14 cellular contexts compared by ENCODE assay signal in genomic region chr20:53517146-53517545, GRCh38.
DNase-seq lines count a peak whose midpoint lies in the region; ATAC-seq, FAIRE-seq and TF ChIP-seq lines count a peak whose summit lies in the region.
"Had no signal": no experiment of that assay in that cellular context is flagged by ENCODE, and none has a peak within 500 bp of the region (broad histone marks: within the 10 kb centered on the region; RNA-seq: fewer than 3 reads in every experiment).

No MANE protein-coding gene starts in this region.

- WGBS in HepG2 (ENCODE audit: low lambda C conversion rate), result 9% methylated on average over 12 of the region's 13 CpGs

- H3K36me3 ChIP-seq in MG63 (no peaks in the 10 kb centered on the region), HepG2 (replicated peaks in 1 of 2; ENCODE audit: control insufficient read depth in 1 of 2, insufficient read depth in 2 of 2, low read length in 2 of 2) (no peaks in the 10 kb centered on the region)
- H3K36me3 ChIP-seq: heart left ventricle, suprapubic skin had no signal

- H3K9ac ChIP-seq in HepG2 (ENCODE audit: insufficient read depth, low read depth, low read length), result no peak overlapping the region

- no peaks in the 10 kb centered on the region for H3K79me2 ChIP-seq in HepG2 (ENCODE audit: insufficient read depth, low read length)

- H2AFZ ChIP-seq in HepG2 (ENCODE audit: low read length), result no peak overlapping the region

- peak; percentile 24 for DNase-seq in Daoy (ENCODE audit: low read depth)
- DNase-seq in MG63, result peak; percentile 54
- peak; percentile 23 for DNase-seq in SK-MEL-5 (ENCODE audit: low read depth, low spot score)
- peak; percentile 38 for DNase-seq in HepG2 (ENCODE audit: low spot score)
- no peak for DNase-seq in DMS153 (lab: John Stamatoyannopoulos, UW)
- no peak for DNase-seq in islet precursor cell
- DNase-seq in glomerular visceral epithelial cell (ENCODE audit: extremely low spot score), result no peak
- DNase-seq: activated T-cell treated with anti-CD3 and anti-CD28 coated beads, Interleukin-2, amount 50 U/mL, for 24 hours; heart left ventricle; MM.1S; NCI-H187 had no signal

- H3K4me2 ChIP-seq in HepG2 (ENCODE audit: low read depth, low read length), result peak overlapping the region; percentile 58

- BruUV-seq in HepG2 (replicated peaks; lab: Mats Ljungman, UMichigan), result no TSS peak

- H3K27ac ChIP-seq in HepG2 (ENCODE audit: extremely low read length, insufficient read depth, low read length), result no peak overlapping the region
- H3K27ac ChIP-seq: heart left ventricle, suprapubic skin had no signal

- CTCF ChIA-PET in HepG2 (lab: Yijun Ruan, JAX; ENCODE audit: low intra/inter-chr PET ratio, low total read pairs), result no interaction called here

- H3K9me3 ChIP-seq in MG63 (no peaks in the 10 kb centered on the region), HepG2 (ENCODE audit: low read length) (no peaks in the 10 kb centered on the region)
- H3K9me3 ChIP-seq: heart left ventricle, suprapubic skin had no signal

- TF ChIP-seq CTCF in HepG2 (CRISPR knock-in tag; IDR thresholded peaks at IDR 0.05), result no peak

- POLR2A ChIA-PET in HepG2 (lab: Yijun Ruan, JAX), result interaction anchor here (0.5 to 1.0 kb wide), 2 partner anchors 13 to 48 kb away, joined by 3 to 5 read pairs; no protein-coding TSS in a partner anchor

- ATAC-seq in HepG2, result peak; percentile 56
- ATAC-seq in GM18520 (IDR thresholded peaks at IDR 0.05; ENCODE audit: unreplicated experiment), result no peak
- ATAC-seq: heart left ventricle; natural killer cell treated with Interleukin-12 subunit alpha and Interleukin-12 subunit beta and Interleukin-15 and Interleukin-18, amount 100 ng/mL, for 72 hours had no signal

- no peak for TF ChIP-seq EP300 in HepG2 (IDR thresholded peaks at IDR 0.05; ENCODE audit: low read depth in 2 of 2, low read length in 2 of 2)
- TF ChIP-seq EP300 in HepG2 (CRISPR knock-in tag; IDR thresholded peaks at IDR 0.05; ENCODE audit: borderline replicate concordance), result no peak

- TF ChIP-seq POLR2A in HepG2 (IDR thresholded peaks at IDR 0.05; ENCODE audit: insufficient read depth in 1 of 2, low read depth in 2 of 2, low read length in 2 of 2), result no peak

- H3K27me3 ChIP-seq in MG63, result no peaks in the 10 kb centered on the region
- peaks cover 0 to 22% of the 10 kb centered on the region in 2 experiments; a peak in 2 of 5 replicates for H3K27me3 ChIP-seq in HepG2 (ENCODE audit: control insufficient read depth in 1 of 2, insufficient read depth in 2 of 2, low read length in 2 of 2)
- H3K27me3 ChIP-seq: heart left ventricle, suprapubic skin had no signal

- no peak for TF ChIP-seq RAD21 in HepG2 (CRISPR knock-in tag; IDR thresholded peaks at IDR 0.05)

- intact Hi-C loops in HepG2 (cut with micrococcal nuclease; ENCODE audit: unreplicated experiment), result no loop called here

- in situ Hi-C loops in SK-MEL-5 (cut with HindIII; ENCODE audit: low pct_unique_long_range_greater_than_20kb, low sequenced_read_pairs) (no loop called here), HepG2 (cut with HindIII; ENCODE audit: extremely low pct_ligation_motif_present, low pct_unique_long_range_greater_than_20kb) (no loop called here)

- peaks cover 41% of the 10 kb centered on the region for H3K4me1 ChIP-seq in HepG2 (ENCODE audit: insufficient read depth, low read length)
- H3K4me1 ChIP-seq: heart left ventricle, suprapubic skin had no signal

- no peak for FAIRE-seq in HepG2 (lab: Jason Lieb, UNC)

- H3K4me3 ChIP-seq in MG63 (peak overlapping the region; percentile 24), HepG2 (replicated peaks in 1 of 3; ENCODE audit: insufficient read depth in 1 of 3, low read depth in 2 of 3, low read length in 3 of 3) (peak overlapping the region in 1 of 3 experiments; percentile 4; a peak in 1 of 6 replicates)
- H3K4me3 ChIP-seq: heart left ventricle, suprapubic skin had no signal

- no peaks in the 10 kb centered on the region for H4K20me1 ChIP-seq in HepG2 (ENCODE audit: insufficient read depth, low read length)

TF ChIP-seq in HepG2, 621 proteins besides CTCF, POLR2A, EP300 and RAD21 (continues in another document):
- TF ChIP-seq ZNF737 (CRISPR knock-in tag; IDR thresholded peaks at IDR 0.05; ENCODE audit: borderline replicate concordance), result no peak
- peak; percentile 18; the same call in 1 of the 2 replicates for TF ChIP-seq HDAC1 (CRISPR knock-in tag; IDR thresholded peaks at IDR 0.05)
- TF ChIP-seq ZBTB7A (CRISPR knock-in tag; IDR thresholded peaks at IDR 0.05), result 0 out of 2 replicates have a peak, but pooled peaks have one; percentile 21
- TF ChIP-seq THAP8 (CRISPR knock-in tag; IDR thresholded peaks at IDR 0.05; ENCODE audit: borderline replicate concordance), result no peak
- TF ChIP-seq GABPB1 (CRISPR knock-in tag; IDR thresholded peaks at IDR 0.05), result 0 out of 2 replicates have a peak, but pooled peaks have one; percentile 14
- TF ChIP-seq FOXA1 (IDR thresholded peaks at IDR 0.05), result no peak
- peak; percentile 80 for TF ChIP-seq FOXA1 (CRISPR knock-in tag; IDR thresholded peaks at IDR 0.05)
- TF ChIP-seq FOXA3 (CRISPR knock-in tag; IDR thresholded peaks at IDR 0.05), result peak; percentile 44; the same call in 1 of the 2 replicates
- 0 out of 2 replicates have a peak, but pooled peaks have one; percentile 20 for TF ChIP-seq ARID5B (CRISPR knock-in tag; IDR thresholded peaks at IDR 0.05)
- TF ChIP-seq FOXP1 (IDR thresholded peaks at IDR 0.05), result no peak
- TF ChIP-seq FOXP1 (CRISPR knock-in tag; IDR thresholded peaks at IDR 0.05), result peak; percentile 46; the same call in 1 of the 2 replicates
- TF ChIP-seq FOXO1 (CRISPR knock-in tag; IDR thresholded peaks at IDR 0.05), result 0 out of 2 replicates have a peak, but pooled peaks have one; percentile 49
- TF ChIP-seq BHLHE40 (IDR thresholded peaks at IDR 0.05; ENCODE audit: low read length), result peak; percentile 94
- peak; percentile 74 for TF ChIP-seq USF2 (IDR thresholded peaks at IDR 0.05; ENCODE audit: low read depth, low read length)
- TF ChIP-seq USF2 (CRISPR knock-in tag; IDR thresholded peaks at IDR 0.05; ENCODE audit: borderline replicate concordance), result peak; percentile 81; the same call in 1 of the 2 replicates
- TF ChIP-seq SAP130 (CRISPR knock-in tag; IDR thresholded peaks at IDR 0.05; ENCODE audit: low read depth), result peak; percentile 28; the same call in 1 of the 2 replicates
- peak; percentile 22; the same call in 1 of the 2 replicates for TF ChIP-seq GATAD2A (CRISPR knock-in tag; IDR thresholded peaks at IDR 0.05)
- TF ChIP-seq SALL1 (CRISPR knock-in tag; IDR thresholded peaks at IDR 0.05), result 0 out of 2 replicates have a peak, but pooled peaks have one; percentile 22
- 0 out of 2 replicates have a peak, but pooled peaks have one; percentile 27 for TF ChIP-seq ARHGAP35 (CRISPR knock-in tag; IDR thresholded peaks at IDR 0.05; ENCODE audit: borderline replicate concordance)
- no peak for TF ChIP-seq ZNF468 (CRISPR knock-in tag; IDR thresholded peaks at IDR 0.05)

Comparison
In these comparisons a context has a peak if more than half of its experiments do, and no peak if none do; other contexts are left out.
1. DNase-seq: peak in Daoy (single experiment), MG63 (single experiment), SK-MEL-5 (single experiment) and HepG2 (single experiment); none in DMS153 (single experiment), islet precursor cell (single experiment) and glomerular visceral epithelial cell (single experiment).